In the genomic region with DNA sequence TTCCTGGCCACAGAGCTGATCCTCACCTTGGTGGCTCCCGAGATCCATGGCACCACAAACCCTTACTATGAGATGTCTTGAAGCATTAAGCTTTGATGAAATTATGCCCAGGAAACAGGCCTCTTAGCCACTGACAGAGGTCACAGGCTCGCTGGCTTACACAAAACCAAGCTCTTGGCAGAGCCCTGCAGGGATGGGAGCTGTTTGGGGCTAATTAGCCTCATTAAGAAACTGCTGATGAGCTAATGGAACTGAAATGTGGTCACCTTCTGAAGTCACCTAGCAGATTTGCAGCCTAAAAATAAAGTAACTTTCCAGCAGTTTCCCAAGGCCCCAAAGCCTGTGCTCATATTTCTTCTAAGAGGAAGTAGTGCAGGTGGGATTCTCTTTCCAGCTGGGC, we compare ENCODE assay signal across 14 cellular contexts.
"Had no signal": no experiment of that assay in that cellular context is flagged by ENCODE, and none has a peak within 500 bp of the region (broad histone marks: within the 10 kb centered on the region; RNA-seq: fewer than 3 reads in every experiment).

No MANE protein-coding gene starts in this region.

- H3K4me1 Mint-ChIP-seq: nephron progenitor cell had no signal

- ATAC-seq: heart left ventricle, left cardiac atrium, pancreas, right cardiac atrium had no signal

- H3K4me3 Mint-ChIP-seq: activated T-helper 1 cell treated with anti-CD3 and anti-CD28 coated beads, Interleukin-12 subunit alpha, Interleukin-12 subunit beta, Interleukin-2, Interleukin-4 antibody, amounts not matched to agents 30 ng/mL and 10 ng/mL and 1 ng/mL, durations not matched to agents 14 hours and 24 hours and 36 hours; endodermal cell; nephron progenitor cell; T-helper 17 cell had no signal

- H3K27ac Mint-ChIP-seq: activated T-helper 1 cell treated with anti-CD3 and anti-CD28 coated beads, Interleukin-12 subunit alpha, Interleukin-12 subunit beta, Interleukin-2, Interleukin-4 antibody, amounts not matched to agents 30 ng/mL and 10 ng/mL and 1 ng/mL, durations not matched to agents 14 hours and 24 hours and 36 hours; endodermal cell; nephron progenitor cell had no signal

- DNase-seq: activated CD4-positive, CD25-positive, alpha-beta regulatory T cell; amygdala; cortex of kidney; endodermal cell; heart left ventricle; left cardiac atrium; nephron progenitor cell; pancreas; right cardiac atrium; stimulated activated CD4-positive, alpha-beta T cell treated with anti-CD3 and anti-CD28 coated beads, Interleukin-4, amount 100 ng/mL, for 24 hours; stimulated activated naive CD4-positive, alpha-beta T cell treated with Interleukin-2 at 50 U/mL for 16 hours; T-helper 17 cell; upper lobe of left lung had no signal

- H3K9me3 Mint-ChIP-seq: activated T-helper 1 cell treated with anti-CD3 and anti-CD28 coated beads, Interleukin-12 subunit alpha, Interleukin-12 subunit beta, Interleukin-2, Interleukin-4 antibody, amounts not matched to agents 30 ng/mL and 10 ng/mL and 1 ng/mL, durations not matched to agents 14 hours and 24 hours and 36 hours; endodermal cell; nephron progenitor cell had no signal
